1 cellular context compared by ENCODE assay signal in genomic region chr7:147894271-147894670, GRCh38.
TF ChIP-seq lines count a peak whose summit lies in the region.

No MANE protein-coding gene starts in this region.

TF ChIP-seq in GM23338, 12 proteins besides CTCF, POLR2A, EP300 and RAD21 (continued from another document):
- TF ChIP-seq ETS1 (IDR thresholded peaks at IDR 0.05) (no peak), STAT1 (IDR thresholded peaks at IDR 0.05; ENCODE audit: unreplicated experiment) (no peak), ZNF331 (CRISPR knock-in tag; IDR thresholded peaks at IDR 0.05; ENCODE audit: low read depth) (no peak), CREB1 (CRISPR knock-in tag; IDR thresholded peaks at IDR 0.05; ENCODE audit: low read depth) (no peak)
- TF ChIP-seq, protein P1, sequence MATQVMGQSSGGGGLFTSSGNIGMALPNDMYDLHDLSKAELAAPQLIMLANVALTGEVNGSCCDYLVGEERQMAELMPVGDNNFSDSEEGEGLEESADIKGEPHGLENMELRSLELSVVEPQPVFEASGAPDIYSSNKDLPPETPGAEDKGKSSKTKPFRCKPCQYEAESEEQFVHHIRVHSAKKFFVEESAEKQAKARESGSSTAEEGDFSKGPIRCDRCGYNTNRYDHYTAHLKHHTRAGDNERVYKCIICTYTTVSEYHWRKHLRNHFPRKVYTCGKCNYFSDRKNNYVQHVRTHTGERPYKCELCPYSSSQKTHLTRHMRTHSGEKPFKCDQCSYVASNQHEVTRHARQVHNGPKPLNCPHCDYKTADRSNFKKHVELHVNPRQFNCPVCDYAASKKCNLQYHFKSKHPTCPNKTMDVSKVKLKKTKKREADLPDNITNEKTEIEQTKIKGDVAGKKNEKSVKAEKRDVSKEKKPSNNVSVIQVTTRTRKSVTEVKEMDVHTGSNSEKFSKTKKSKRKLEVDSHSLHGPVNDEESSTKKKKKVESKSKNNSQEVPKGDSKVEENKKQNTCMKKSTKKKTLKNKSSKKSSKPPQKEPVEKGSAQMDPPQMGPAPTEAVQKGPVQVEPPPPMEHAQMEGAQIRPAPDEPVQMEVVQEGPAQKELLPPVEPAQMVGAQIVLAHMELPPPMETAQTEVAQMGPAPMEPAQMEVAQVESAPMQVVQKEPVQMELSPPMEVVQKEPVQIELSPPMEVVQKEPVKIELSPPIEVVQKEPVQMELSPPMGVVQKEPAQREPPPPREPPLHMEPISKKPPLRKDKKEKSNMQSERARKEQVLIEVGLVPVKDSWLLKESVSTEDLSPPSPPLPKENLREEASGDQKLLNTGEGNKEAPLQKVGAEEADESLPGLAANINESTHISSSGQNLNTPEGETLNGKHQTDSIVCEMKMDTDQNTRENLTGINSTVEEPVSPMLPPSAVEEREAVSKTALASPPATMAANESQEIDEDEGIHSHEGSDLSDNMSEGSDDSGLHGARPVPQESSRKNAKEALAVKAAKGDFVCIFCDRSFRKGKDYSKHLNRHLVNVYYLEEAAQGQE (IDR thresholded peaks at IDR 0.05; ENCODE audit: unreplicated experiment): no peak
